3 cellular contexts compared by ENCODE assay signal in genomic region chr15:34128898-34129297, GRCh38.
A peak's percentile ranks its signal among the peaks of the same experiment; 100 is the strongest.
TF ChIP-seq lines count a peak whose summit lies in the region.

No MANE protein-coding gene starts in this region.

TF ChIP-seq in A549, 52 proteins besides CTCF, POLR2A, EP300 and RAD21:
- peak; percentile 95 for TF ChIP-seq MAFK (IDR thresholded peaks at IDR 0.05; ENCODE audit: partially characterized antibody)
- no peak for TF ChIP-seq MYC (IDR thresholded peaks at IDR 0.05; ENCODE audit: borderline replicate concordance, low read length)
- TF ChIP-seq USF2 (IDR thresholded peaks at IDR 0.05) = no peak

TF ChIP-seq in IMR-90, 13 proteins besides CTCF, POLR2A, EP300 and RAD21:
- TF ChIP-seq MAFK (IDR thresholded peaks at IDR 0.05; ENCODE audit: low read depth, low read length) (peak; percentile 91), CHD1 (IDR thresholded peaks at IDR 0.05; ENCODE audit: low read depth, low read length) (no peak)

TF ChIP-seq in K562, 482 proteins besides CTCF, POLR2A, EP300 and RAD21:
- TF ChIP-seq HDAC3 (IDR thresholded peaks at IDR 0.05; ENCODE audit: borderline replicate concordance, partially characterized antibody) (no peak), SREBF1 (IDR thresholded peaks at IDR 0.05; ENCODE audit: borderline replicate concordance, low read depth, low read length) (no peak), ZNF644 (tag; IDR thresholded peaks at IDR 0.05; ENCODE audit: low read depth) (no peak), BHLHE40 (IDR thresholded peaks at IDR 0.05; ENCODE audit: low read length) (no peak), MAFK (IDR thresholded peaks at IDR 0.05; ENCODE audit: low read length) (peak; percentile 77), ZHX1 (conservative IDR thresholded peaks at IDR 0.05; ENCODE audit: low read length) (no peak), RBM34 (IDR thresholded peaks at IDR 0.05; ENCODE audit: borderline replicate concordance, insufficient read depth, low read length) (no peak), C11orf30 (IDR thresholded peaks at IDR 0.05; ENCODE audit: low read depth) (peak; percentile 74), L3MBTL2 (IDR thresholded peaks at IDR 0.05) (no peak), BCOR (IDR thresholded peaks at IDR 0.05) (no peak), ZNF778 (CRISPR knock-in tag; IDR thresholded peaks at IDR 0.05) (no peak), MAFG (tag; conservative IDR thresholded peaks at IDR 0.05) (peak; percentile 70), MEIS2 (IDR thresholded peaks at IDR 0.05; ENCODE audit: partially characterized antibody) (no peak), NFE2 (IDR thresholded peaks at IDR 0.05; ENCODE audit: low read depth) (no peak), MAFF (IDR thresholded peaks at IDR 0.05; ENCODE audit: low read length) (peak; percentile 81), ARHGAP35 (IDR thresholded peaks at IDR 0.05; ENCODE audit: partially characterized antibody) (no peak), DIDO1 (tag; IDR thresholded peaks at IDR 0.05; ENCODE audit: low read depth) (no peak), ZNF561 (CRISPR knock-in tag; conservative IDR thresholded peaks at IDR 0.05) (no peak), TEAD4 (IDR thresholded peaks at IDR 0.05; ENCODE audit: low read length) (no peak), TEAD4 (CRISPR knock-in tag; IDR thresholded peaks at IDR 0.05; ENCODE audit: borderline replicate concordance) (no peak), ZNF280B (CRISPR knock-in tag; IDR thresholded peaks at IDR 0.05) (no peak), ZNF764 (CRISPR knock-in tag; IDR thresholded peaks at IDR 0.05; ENCODE audit: low read depth) (no peak), ATF4 (CRISPR knock-in tag; IDR thresholded peaks at IDR 0.05) (no peak), ZNF316 (IDR thresholded peaks at IDR 0.05) (peak; percentile 88)
